ENCODE assay signal across 17 cellular contexts in the genomic region with DNA sequence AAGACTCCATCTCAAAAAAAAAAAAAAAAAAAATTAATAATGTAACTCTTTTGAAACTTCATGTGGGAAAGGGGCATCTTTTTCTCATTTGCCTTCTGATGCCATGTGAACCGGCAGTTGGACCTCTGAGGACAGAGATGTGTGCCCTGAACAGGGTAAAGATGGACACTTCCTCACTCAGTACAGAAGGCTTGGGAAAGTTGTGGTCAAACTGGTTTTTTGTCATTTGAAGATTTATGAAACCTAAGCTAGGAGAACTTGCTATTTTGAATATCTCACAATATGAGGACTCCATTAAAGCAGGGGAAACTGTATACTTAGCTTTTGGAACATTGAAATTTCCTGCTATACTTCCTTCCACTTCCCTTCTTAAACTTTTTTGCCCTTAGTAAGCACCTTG.
"Had no signal": no experiment of that assay in that cellular context is flagged by ENCODE, and none has a peak within 500 bp of the region (broad histone marks: within the 10 kb centered on the region; RNA-seq: fewer than 3 reads in every experiment).

No MANE protein-coding gene starts in this region.

- H3K27me3 Mint-ChIP-seq: dendritic cell treated with granulocyte-macrophage colony-stimulating factor and Interleukin-4, amounts not matched to agents 40 ng/mL and 50 ng/mL, for 4 days; naive thymus-derived CD4-positive, alpha-beta T cell had no signal

- H3K4me3 ChIP-seq: left ventricle myocardium inferior, lower lobe of right lung, stomach, thoracic aorta, transverse colon had no signal

- H3K27ac ChIP-seq: foreskin keratinocyte, left ventricle myocardium inferior, lower lobe of right lung, stomach, thoracic aorta, transverse colon had no signal

- ATAC-seq: effector memory CD8-positive, alpha-beta T cell; foreskin keratinocyte; lower lobe of right lung; naive thymus-derived CD4-positive, alpha-beta T cell; sciatic nerve had no signal

- DNase-seq: effector memory CD8-positive, alpha-beta T cell; foreskin keratinocyte; immature natural killer cell; left ventricle myocardium inferior; lower lobe of right lung; mesenchymal stem cell; naive thymus-derived CD4-positive, alpha-beta T cell; nephron progenitor cell; posterior cingulate gyrus; stimulated activated CD4-positive, alpha-beta T cell treated with anti-CD3 and anti-CD28 coated beads, Interleukin-2, amount 100 ng/mL, for 24 hours; stimulated activated naive CD4-positive, alpha-beta T cell; stomach; substantia nigra; transverse colon had no signal

- H3K27ac Mint-ChIP-seq: dendritic cell treated with granulocyte-macrophage colony-stimulating factor and Interleukin-4, amounts not matched to agents 40 ng/mL and 50 ng/mL, for 4 days; effector memory CD8-positive, alpha-beta T cell; immature natural killer cell; naive thymus-derived CD4-positive, alpha-beta T cell; nephron progenitor cell had no signal

- H3K9me3 ChIP-seq: lower lobe of right lung, thoracic aorta, transverse colon had no signal

- H3K4me1 Mint-ChIP-seq: immature natural killer cell; naive thymus-derived CD4-positive, alpha-beta T cell; nephron progenitor cell had no signal

- H3K4me1 ChIP-seq: foreskin keratinocyte, left ventricle myocardium inferior, lower lobe of right lung, stomach, transverse colon had no signal

- H3K4me3 Mint-ChIP-seq: dendritic cell treated with granulocyte-macrophage colony-stimulating factor and Interleukin-4, amounts not matched to agents 40 ng/mL and 50 ng/mL, for 4 days; effector memory CD8-positive, alpha-beta T cell; immature natural killer cell; naive thymus-derived CD4-positive, alpha-beta T cell; nephron progenitor cell had no signal

- H3K9me3 Mint-ChIP-seq: dendritic cell treated with granulocyte-macrophage colony-stimulating factor and Interleukin-4, amounts not matched to agents 40 ng/mL and 50 ng/mL, for 4 days had no signal

- H3K27me3 ChIP-seq: stomach, transverse colon had no signal

- H3K36me3 Mint-ChIP-seq: immature natural killer cell had no signal

- H3K36me3 ChIP-seq: left ventricle myocardium inferior, lower lobe of right lung, stomach, thoracic aorta, transverse colon had no signal
